Comparison of ENCODE assay signal across 21 cellular contexts in the genomic region with DNA sequence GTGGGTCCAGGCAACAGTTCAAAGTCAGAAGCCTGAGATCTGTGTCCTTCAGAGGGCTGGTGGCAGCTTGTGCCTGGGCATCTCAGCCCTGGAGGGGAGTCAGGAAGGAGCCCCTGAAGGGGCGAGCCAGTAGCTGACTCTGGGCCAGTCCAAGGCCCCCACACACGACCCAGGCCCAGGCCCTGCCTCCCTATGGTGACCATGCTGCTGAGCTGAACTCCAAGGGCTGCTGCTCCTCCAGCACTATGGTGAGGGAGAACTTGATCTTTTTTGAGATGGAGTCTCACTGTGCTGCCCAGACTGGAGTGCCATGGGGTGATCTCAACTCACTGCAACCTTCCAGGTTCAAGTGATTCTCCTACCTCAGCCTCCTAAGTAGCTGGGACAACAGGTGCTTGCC. TPM values are rescaled to one million over a fixed set of nuclear protein-coding genes. Genes with fewer than 3 reads are reported as not detected.
DNase-seq lines count a peak whose midpoint lies in the region; ATAC-seq and TF ChIP-seq lines count a peak whose summit lies in the region.
"Had no signal": no experiment of that assay in that cellular context is flagged by ENCODE, and none has a peak within 500 bp of the region (broad histone marks: within the 10 kb centered on the region; RNA-seq: fewer than 3 reads in every experiment).

No MANE protein-coding gene starts in this region.

- TF ChIP-seq CTCF in stomach (IDR thresholded peaks at IDR 0.05): no peak

- 47 to 82% (median 76%) methylated on average over 2 of the region's 2 CpGs for WGBS in stomach, 5 donors

- intact Hi-C loops in stomach (cut with DNase I; ENCODE audit: low total_unique reads): no loop called here

- ATAC-seq in HG02981 (IDR thresholded peaks at IDR 0.05; ENCODE audit: unreplicated experiment) (no peak), SK-N-SH treated with all-trans-retinoic acid at 6 μM for 48 hours (no peak)
- ATAC-seq: K562, Right ventricle myocardium inferior had no signal

- no peak for TF ChIP-seq POLR2A in stomach (IDR thresholded peaks at IDR 0.05)

- no peaks in the 10 kb centered on the region for H3K27me3 ChIP-seq in BLaER1 treated with 17β-estradiol and CSF1 and Interleukin-3, amounts not matched to agents 10 nM and 100 nM
- no peaks in the 10 kb centered on the region for H3K27me3 ChIP-seq in stomach

- peaks cover 37 to 56% (median 48%) of the 10 kb centered on the region in 10 experiments for H3K4me1 ChIP-seq in BLaER1 treated with 17β-estradiol and CSF1 and Interleukin-3, amounts not matched to agents 10 nM and 100 nM
- H3K4me1 ChIP-seq in stomach: peaks cover 0 to 35% (median 17%) of the 10 kb centered on the region in 4 donors
- H3K4me1 ChIP-seq: BE2C, SJCRH30 had no signal

- H3K27ac ChIP-seq in BLaER1 treated with 17β-estradiol and CSF1 and Interleukin-3, amounts not matched to agents 10 nM and 100 nM: peak overlapping the region in 1 of 11 experiments; percentile 27; a peak in 2 of 22 replicates
- H3K27ac ChIP-seq in caudate nucleus (ENCODE audit: low read depth, low read length): peak overlapping the region; percentile 83
- peak overlapping the region; percentile 69 for H3K27ac ChIP-seq in temporal lobe (ENCODE audit: low read depth, low read length)
- H3K27ac ChIP-seq in stomach: no peak overlapping the region
- H3K27ac ChIP-seq: SJCRH30 had no signal

- peak overlapping the region in 7 of 11 experiments; percentile 83 to 97 (median 91); a peak in 9 of 22 replicates for H3K4me2 ChIP-seq in BLaER1 treated with 17β-estradiol and CSF1 and Interleukin-3, amounts not matched to agents 10 nM and 100 nM

- H4K20me1 ChIP-seq in BLaER1 treated with 17β-estradiol and CSF1 and Interleukin-3, amounts not matched to agents 10 nM and 100 nM: no peaks in the 10 kb centered on the region

- no peak for DNase-seq in caudate nucleus (lab: John Stamatoyannopoulos, UW)
- peak; percentile 29 for DNase-seq in islet precursor cell
- no peak for DNase-seq in stomach
- DNase-seq: BE2C; CD4-positive, CD25-positive, alpha-beta regulatory T cell; DMS153; DND-41; MM.1S; NCI-H2029; NCI-H446; NCI-H524 treated with DMSO at 0.1 percent for 48 hours; NCI-H774; SJCRH30 had no signal

- no peak overlapping the region for H3K9ac ChIP-seq in BLaER1 treated with 17β-estradiol and CSF1 and Interleukin-3, amounts not matched to agents 10 nM and 100 nM

- H3K4me3 ChIP-seq in BLaER1 treated with 17β-estradiol and CSF1 and Interleukin-3, amounts not matched to agents 10 nM and 100 nM: no peak overlapping the region
- no peak overlapping the region for H3K4me3 ChIP-seq in stomach
- H3K4me3 ChIP-seq: K562, SJCRH30 had no signal

- H3K36me3 ChIP-seq in BLaER1 treated with 17β-estradiol and CSF1 and Interleukin-3, amounts not matched to agents 10 nM and 100 nM: no peaks in the 10 kb centered on the region
- no peaks in the 10 kb centered on the region for H3K36me3 ChIP-seq in stomach
- H3K36me3 ChIP-seq: BE2C, SJCRH30 had no signal

- no peak for TF ChIP-seq EP300 in stomach (IDR thresholded peaks at IDR 0.05)

- no peaks in the 10 kb centered on the region for H3K9me3 ChIP-seq in BLaER1 treated with 17β-estradiol and CSF1 and Interleukin-3, amounts not matched to agents 10 nM and 100 nM (replicated peaks in 1 of 11)
- no peaks in the 10 kb centered on the region for H3K9me3 ChIP-seq in stomach
- H3K9me3 ChIP-seq: BE2C, SJCRH30 had no signal

TF ChIP-seq in SK-N-SH treated with all-trans-retinoic acid at 6 μM for 48 hours, 23 proteins besides CTCF, POLR2A, EP300 and RAD21:
- TF ChIP-seq ZC3H10 (CRISPR knock-in tag; IDR thresholded peaks at IDR 0.05) (no peak), PATZ1 (CRISPR knock-in tag; IDR thresholded peaks at IDR 0.05; ENCODE audit: borderline replicate concordance) (no peak)

RNA-seq across cellular contexts. Expression of gene CST3, which starts 15.2 kb away (rescaled TPM):
- total RNA-seq in temporal lobe (87.5 TPM), stomach (1,000 to 10,000 TPM in 1 of 5 donors, 100 to 1,000 TPM in 4; 231 to 2,024 (median 730) TPM)
- 100 to 1,000 TPM; 355 to 952 (median 410) TPM for polyA plus RNA-seq in stomach

RNA-seq across cellular contexts. Expression of gene CST4, which starts 35.9 kb away (rescaled TPM):
- total RNA-seq in temporal lobe (not detected), stomach (not detected)
- not detected for polyA plus RNA-seq in stomach
- total RNA-seq: A673; CD4-positive, CD25-positive, alpha-beta regulatory T cell; HT1080; K562; Right ventricle myocardium inferior; SJCRH30 had no signal
- polyA plus RNA-seq: CD4-positive, CD25-positive, alpha-beta regulatory T cell; K562 had no signal

RNA-seq across cellular contexts. Expression of gene CST9, which starts 47.2 kb away (rescaled TPM):
- not detected for total RNA-seq in temporal lobe
- total RNA-seq in stomach: not detected
- not detected for polyA plus RNA-seq in stomach
- total RNA-seq: A673; CD4-positive, CD25-positive, alpha-beta regulatory T cell; HT1080; K562; Right ventricle myocardium inferior; SJCRH30 had no signal
- polyA plus RNA-seq: CD4-positive, CD25-positive, alpha-beta regulatory T cell; K562 had no signal

Comparison
In these comparisons a context has a peak if more than half of its experiments do, and no peak if none do; other contexts are left out.
1. H3K27ac ChIP-seq: peak in caudate nucleus (single experiment) and temporal lobe (single experiment); none in stomach (0 of 5).